ENCODE assay signal across 9 cellular contexts in genomic region chr2:196166876-196167275, GRCh38. TPM values are rescaled to one million over a fixed set of nuclear protein-coding genes. Genes with fewer than 3 reads are reported as not detected.
DNase-seq lines count a peak whose midpoint lies in the region; TF ChIP-seq lines count a peak whose summit lies in the region.
"Had no signal": no experiment of that assay in that cellular context is flagged by ENCODE, and none has a peak within 500 bp of the region (broad histone marks: within the 10 kb centered on the region; RNA-seq: fewer than 3 reads in every experiment).

No MANE protein-coding gene starts in this region.

- H3K36me3 Mint-ChIP-seq in activated T-cell treated with anti-CD3 and anti-CD28 coated beads, Interleukin-2, amount 50 U/mL, for 24 hours (ENCODE audit: low read depth) = peaks cover 83% of the 10 kb centered on the region

- in situ Hi-C loops in transverse colon (cut with MboI; ENCODE audit: low pct_ligation_motif_present in 1 of 4, low pct_unique_long_range_greater_than_20kb in 1 of 4, low sequenced_read_pairs in 3 of 4) = loop anchor here in 2 of 4 donors (10.0 to 25.0 kb wide), 2 partner anchors 95 to 108 kb away; no protein-coding TSS in a partner anchor

- TF ChIP-seq CTCF in RWPE1 (conservative IDR thresholded peaks at IDR 0.05; ENCODE audit: low read depth) (no peak), epithelial cell of esophagus (IDR thresholded peaks at IDR 0.05; ENCODE audit: insufficient read depth, low read depth, low read length, missing control alignments) (no peak), transverse colon (IDR thresholded peaks at IDR 0.05) (no peak)

- H3K4me3 Mint-ChIP-seq in activated T-cell treated with anti-CD3 and anti-CD28 coated beads, Interleukin-2, amount 50 U/mL, for 24 hours = peak overlapping the region; percentile 96

- POLR2A ChIA-PET in RWPE1 (lab: Yijun Ruan, JAX; ENCODE audit: low non-redundant PET) = no interaction called here

- TF ChIP-seq EP300 in transverse colon (IDR thresholded peaks at IDR 0.05; ENCODE audit: low read depth) = no peak

- CTCF ChIA-PET in RWPE1 (lab: Yijun Ruan, JAX) = interaction anchor here (0.5 to 1.2 kb wide), 2 partner anchors 27 to 78 kb away, joined by 3 read pairs; no protein-coding TSS in a partner anchor

- no peak overlapping the region for H3K4me3 ChIP-seq in epithelial cell of esophagus (ENCODE audit: low read length)
- H3K4me3 ChIP-seq in transverse colon = peak overlapping the region in 1 of 4 donors; percentile 87

- H3K9me3 ChIP-seq in transverse colon = no peaks in the 10 kb centered on the region

- H3K27ac Mint-ChIP-seq in activated T-cell treated with anti-CD3 and anti-CD28 coated beads, Interleukin-2, amount 50 U/mL, for 24 hours = peak overlapping the region; percentile 96

- WGBS in transverse colon (ENCODE audit: low coverage in 1 of 2), 2 donors = 66 to 70% methylated on average over 1 of the region's 1 CpG

- DNase-seq in activated T-cell treated with anti-CD3 and anti-CD28 coated beads, Interleukin-2, amount 50 U/mL, for 24 hours = no peak
- DNase-seq in activated T-cell treated with anti-CD3 and anti-CD28 coated beads, Interleukin-2, amount 50 U/mL, for 48 hours = no peak
- peak; percentile 12 for DNase-seq in RWPE1 (ENCODE audit: low spot score)
- DNase-seq in epithelial cell of esophagus (ENCODE audit: low read depth) = peak; percentile 62
- DNase-seq in transverse colon = no peak
- DNase-seq in anterior cingulate cortex (lab: John Stamatoyannopoulos, UW) = no peak
- DNase-seq in NCI-H187 (lab: John Stamatoyannopoulos, UW) = no peak
- DNase-seq in NCI-H82 (lab: John Stamatoyannopoulos, UW) = no peak
- DNase-seq: NCI-H2227 treated with DMSO at 0.1 percent for 48 hours had no signal

- H3K4me1 Mint-ChIP-seq in activated T-cell treated with anti-CD3 and anti-CD28 coated beads, Interleukin-2, amount 50 U/mL, for 24 hours (ENCODE audit: low read depth) = peaks cover 38% of the 10 kb centered on the region

- H3K9me3 Mint-ChIP-seq in activated T-cell treated with anti-CD3 and anti-CD28 coated beads, Interleukin-2, amount 50 U/mL, for 24 hours = no peaks in the 10 kb centered on the region

- H3K27ac ChIP-seq in RWPE1 (no peak overlapping the region), transverse colon (peak overlapping the region; percentile 21 to 97 (median 95))

- TF ChIP-seq POLR2A in transverse colon (IDR thresholded peaks at IDR 0.05) = peak; percentile 22

- intact Hi-C loops in transverse colon (cut with DNase I; ENCODE audit: low total_unique reads) = no loop called here

- H3K27me3 Mint-ChIP-seq in activated T-cell treated with anti-CD3 and anti-CD28 coated beads, Interleukin-2, amount 50 U/mL, for 24 hours = no peaks in the 10 kb centered on the region

- H3K36me3 ChIP-seq in transverse colon = peaks cover 0 to 6% (median 0%) of the 10 kb centered on the region in 4 donors

- H3K4me1 ChIP-seq in transverse colon = peaks cover 0 to 8% (median 0%) of the 10 kb centered on the region in 4 donors

- no peaks in the 10 kb centered on the region for H3K27me3 ChIP-seq in transverse colon

RNA-seq across cellular contexts. Expression of gene STK17B, which starts 4.5 kb away (rescaled TPM):
- 10 to 100 TPM; 16.7 to 80.3 (median 67.3) TPM for total RNA-seq in transverse colon

Comparison
In these comparisons a context has a peak if more than half of its experiments do, and no peak if none do; other contexts are left out.
1. DNase-seq: peak in RWPE1 (single experiment) and epithelial cell of esophagus (single experiment); none in activated T-cell treated with anti-CD3 and anti-CD28 coated beads, Interleukin-2, amount 50 U/mL, for 24 hours (single experiment), activated T-cell treated with anti-CD3 and anti-CD28 coated beads, Interleukin-2, amount 50 U/mL, for 48 hours (0 of 2), transverse colon (single experiment), anterior cingulate cortex (0 of 58), NCI-H187 (0 of 2) and NCI-H82 (single experiment).